Comparison of ENCODE assay signal across 8 cellular contexts in genomic region chr17:80720624-80721577, GRCh38.
DNase-seq lines count a peak whose midpoint lies in the region; ATAC-seq lines count a peak whose summit lies in the region.

No MANE protein-coding gene starts in this region.

- peak overlapping the region; percentile 91 for H3K27ac Mint-ChIP-seq in activated CD4-positive, alpha-beta T cell treated with anti-CD3 and anti-CD28 coated beads, Interleukin-2, amount 10 ng/mL, durations not matched to agents 7 days and 5 days
- peak overlapping the region; percentile 93 to 98 for H3K27ac Mint-ChIP-seq in effector memory CD8-positive, alpha-beta T cell

- ATAC-seq in effector memory CD8-positive, alpha-beta T cell (replicated peaks), result peak; percentile 86
- ATAC-seq in GM21528 (IDR thresholded peaks at IDR 0.05; ENCODE audit: low FRiP score, unreplicated experiment), result no peak
- no peak for ATAC-seq in HG03354 (IDR thresholded peaks at IDR 0.05; ENCODE audit: poor library complexity, severe bottlenecking, unreplicated experiment)

- CTCF ChIA-PET in activated CD4-positive, alpha-beta T cell treated with anti-CD3 and anti-CD28 coated beads, Interleukin-2, amount 10 ng/mL, durations not matched to agents 7 days and 5 days (lab: Charles Lee), result interaction anchor here (0.6 to 3.7 kb wide), 6 partner anchors 10 to 422 kb away, joined by 3 to 10 read pairs (median 3); no protein-coding TSS in a partner anchor

- DNase-seq in HPDE6-E6E7 (ENCODE audit: extremely low spot score) (peak; percentile 95), ecto neural progenitor cell (ENCODE audit: low spot score) (no peak), NCI-H2227 treated with DMSO at 0.1 percent for 48 hours (lab: John Stamatoyannopoulos, UW) (no peak)
- DNase-seq in activated CD4-positive, alpha-beta T cell treated with anti-CD3 and anti-CD28 coated beads, Interleukin-2, amount 10 ng/mL, durations not matched to agents 7 days and 5 days, result peak; percentile 75
- DNase-seq in effector memory CD8-positive, alpha-beta T cell, result peak; percentile 50 to 66 (median 57)
- DNase-seq in stimulated activated CD4-positive, alpha-beta T cell treated with anti-CD3 and anti-CD28 coated beads, Interleukin-1b, Interleukin-23, amount 100 ng/mL, for 48 hours, result peak; percentile 79

- H3K4me1 Mint-ChIP-seq in activated CD4-positive, alpha-beta T cell treated with anti-CD3 and anti-CD28 coated beads, Interleukin-2, amount 10 ng/mL, durations not matched to agents 7 days and 5 days, result peaks cover 60% of the 10 kb centered on the region
- H3K4me1 Mint-ChIP-seq in effector memory CD8-positive, alpha-beta T cell (ENCODE audit: low read depth in 2 of 2), result peaks cover 35 to 42% of the 10 kb centered on the region in 2 donors

- H3K27me3 Mint-ChIP-seq in activated CD4-positive, alpha-beta T cell treated with anti-CD3 and anti-CD28 coated beads, Interleukin-2, amount 10 ng/mL, durations not matched to agents 7 days and 5 days, result no peaks in the 10 kb centered on the region
- no peaks in the 10 kb centered on the region for H3K27me3 Mint-ChIP-seq in effector memory CD8-positive, alpha-beta T cell

- POLR2A ChIA-PET in activated CD4-positive, alpha-beta T cell treated with anti-CD3 and anti-CD28 coated beads, Interleukin-2, amount 10 ng/mL, durations not matched to agents 7 days and 5 days (lab: Charles Lee), result no interaction called here

- H3K9me3 Mint-ChIP-seq in activated CD4-positive, alpha-beta T cell treated with anti-CD3 and anti-CD28 coated beads, Interleukin-2, amount 10 ng/mL, durations not matched to agents 7 days and 5 days, result no peaks in the 10 kb centered on the region
- H3K9me3 Mint-ChIP-seq in effector memory CD8-positive, alpha-beta T cell, result no peaks in the 10 kb centered on the region

- H3K4me3 Mint-ChIP-seq in activated CD4-positive, alpha-beta T cell treated with anti-CD3 and anti-CD28 coated beads, Interleukin-2, amount 10 ng/mL, durations not matched to agents 7 days and 5 days, result peak overlapping the region; percentile 58
- H3K4me3 Mint-ChIP-seq in effector memory CD8-positive, alpha-beta T cell, result peak overlapping the region; percentile 81 to 82

- H3K36me3 Mint-ChIP-seq in activated CD4-positive, alpha-beta T cell treated with anti-CD3 and anti-CD28 coated beads, Interleukin-2, amount 10 ng/mL, durations not matched to agents 7 days and 5 days (ENCODE audit: low read depth), result peaks cover 25% of the 10 kb centered on the region
- peaks cover 6% of the 10 kb centered on the region for H3K36me3 Mint-ChIP-seq in effector memory CD8-positive, alpha-beta T cell (ENCODE audit: insufficient read depth)

Comparison
In these comparisons a context has a peak if more than half of its experiments do, and no peak if none do; other contexts are left out.
1. DNase-seq: peak in HPDE6-E6E7 (single experiment), activated CD4-positive, alpha-beta T cell treated with anti-CD3 and anti-CD28 coated beads, Interleukin-2, amount 10 ng/mL, durations not matched to agents 7 days and 5 days (single experiment), effector memory CD8-positive, alpha-beta T cell (3 of 3) and stimulated activated CD4-positive, alpha-beta T cell treated with anti-CD3 and anti-CD28 coated beads, Interleukin-1b, Interleukin-23, amount 100 ng/mL, for 48 hours (single experiment); none in ecto neural progenitor cell (single experiment) and NCI-H2227 treated with DMSO at 0.1 percent for 48 hours (single experiment).